In genomic region chr20:59733326-59733725, GRCh38 we compare ENCODE assay signal across 14 cellular contexts.
"Had no signal": no experiment of that assay in that cellular context is flagged by ENCODE, and none has a peak within 500 bp of the region (broad histone marks: within the 10 kb centered on the region; RNA-seq: fewer than 3 reads in every experiment).

No MANE protein-coding gene starts in this region.

- H3K4me1 ChIP-seq: gastrocnemius medialis had no signal

- H3K4me3 Mint-ChIP-seq: activated T-helper 17 cell treated with anti-CD3 and anti-CD28 coated beads, Interleukin-2, amount 50 U/mL, for 72 hours; dendritic cell treated with granulocyte-macrophage colony-stimulating factor and Interleukin-4, amounts not matched to agents 40 ng/mL and 50 ng/mL, for 4 days; effector memory CD8-positive, alpha-beta T cell; memory B cell; natural killer cell had no signal

- H3K4me3 ChIP-seq: gastrocnemius medialis had no signal

- H3K36me3 ChIP-seq: gastrocnemius medialis, neutrophil had no signal

- H3K36me3 Mint-ChIP-seq: memory B cell, natural killer cell had no signal

- H3K4me1 Mint-ChIP-seq: activated T-helper 17 cell treated with anti-CD3 and anti-CD28 coated beads, Interleukin-2, amount 50 U/mL, for 72 hours; memory B cell; natural killer cell had no signal

- H3K27ac Mint-ChIP-seq: activated T-helper 17 cell treated with anti-CD3 and anti-CD28 coated beads, Interleukin-2, amount 50 U/mL, for 72 hours; dendritic cell treated with granulocyte-macrophage colony-stimulating factor and Interleukin-4, amounts not matched to agents 40 ng/mL and 50 ng/mL, for 4 days; effector memory CD8-positive, alpha-beta T cell; memory B cell; natural killer cell had no signal

- H3K9me3 ChIP-seq: gastrocnemius medialis, neutrophil had no signal

- H3K27ac ChIP-seq: gastrocnemius medialis, neutrophil had no signal

- DNase-seq: activated CD4-positive, CD25-positive, alpha-beta regulatory T cell treated with anti-CD3 and anti-CD28 coated beads, Interleukin-2, amount 50 U/mL, for 72 hours; activated naive CD4-positive, alpha-beta T cell treated with Interleukin-2 at 50 U/mL for 16 hours; activated T-cell treated with anti-CD3 and anti-CD28 coated beads for 4 hours; effector memory CD8-positive, alpha-beta T cell; gastrocnemius medialis; natural killer cell; retina; stimulated activated CD4-positive, alpha-beta T cell treated with anti-CD3 and anti-CD28 coated beads, Interleukin-12 subunit alpha, Interleukin-12 subunit beta, amount 100 ng/mL, for 4 hours; stimulated activated CD4-positive, alpha-beta T cell treated with anti-CD3 and anti-CD28 coated beads, Interleukin-2, amount 100 ng/mL, for 24 hours; T1000 had no signal

- H3K27me3 ChIP-seq: gastrocnemius medialis had no signal

- H3K9me3 Mint-ChIP-seq: activated T-helper 17 cell treated with anti-CD3 and anti-CD28 coated beads, Interleukin-2, amount 50 U/mL, for 72 hours; dendritic cell treated with granulocyte-macrophage colony-stimulating factor and Interleukin-4, amounts not matched to agents 40 ng/mL and 50 ng/mL, for 4 days; effector memory CD8-positive, alpha-beta T cell; memory B cell; natural killer cell had no signal
